Comparison of ENCODE assay signal across 31 cellular contexts in the genomic region with DNA sequence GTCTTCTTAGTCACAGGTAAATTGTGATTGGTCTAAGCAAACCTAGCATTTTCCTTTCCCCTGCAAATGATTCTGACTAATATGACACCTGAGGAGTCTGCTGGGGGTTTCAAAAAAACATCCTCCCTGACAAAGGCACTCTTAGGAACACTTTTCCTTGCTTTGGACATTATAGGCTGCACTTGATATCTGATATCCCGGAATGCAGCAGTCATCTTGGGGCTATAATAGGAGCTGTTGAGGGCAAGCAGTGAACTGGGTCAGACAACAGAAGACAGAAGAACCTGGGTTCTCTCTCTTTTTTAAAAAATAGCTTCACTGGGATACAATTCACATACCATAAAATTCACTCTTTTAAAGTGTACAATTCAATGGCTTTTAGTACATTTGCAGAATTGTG.
"Had no signal": no experiment of that assay in that cellular context is flagged by ENCODE, and none has a peak within 500 bp of the region (broad histone marks: within the 10 kb centered on the region; RNA-seq: fewer than 3 reads in every experiment).

No MANE protein-coding gene starts in this region.

- H3K27me3 Mint-ChIP-seq: activated CD4-positive, alpha-beta memory T cell treated with anti-CD3 and anti-CD28 coated beads for 36 hours; activated CD4-positive, alpha-beta T cell treated with anti-CD3 and anti-CD28 coated beads for 36 hours; activated CD4-positive, alpha-beta T cell treated with anti-CD3 and anti-CD28 coated beads, Interleukin-2, amount 10 ng/mL, durations not matched to agents 24 days and 14 days; activated CD8-positive, alpha-beta memory T cell treated with anti-CD3 and anti-CD28 coated beads, Interleukin-2, amount 10 ng/mL, durations not matched to agents 7 days and 5 days; activated naive CD4-positive, alpha-beta T cell treated with anti-CD3 and anti-CD28 coated beads, Interleukin-2, amount 50 U/mL, for 24 hours; activated naive CD8-positive, alpha-beta T cell treated with anti-CD3 and anti-CD28 coated beads for 36 hours; activated naive CD8-positive, alpha-beta T cell treated with anti-CD3 and anti-CD28 coated beads, Interleukin-2, amount 50 U/mL, for 24 hours; effector memory CD8-positive, alpha-beta T cell had no signal

- H3K27ac ChIP-seq: adrenal gland, body of pancreas, esophagus muscularis mucosa, foreskin keratinocyte, gastroesophageal sphincter had no signal

- H3K4me1 Mint-ChIP-seq: activated CD4-positive, alpha-beta T cell treated with anti-CD3 and anti-CD28 coated beads for 36 hours; activated CD4-positive, alpha-beta T cell treated with anti-CD3 and anti-CD28 coated beads, Interleukin-2, amount 10 ng/mL, durations not matched to agents 24 days and 14 days; activated CD8-positive, alpha-beta memory T cell treated with anti-CD3 and anti-CD28 coated beads, Interleukin-2, amount 10 ng/mL, durations not matched to agents 7 days and 5 days; activated naive CD4-positive, alpha-beta T cell treated with anti-CD3 and anti-CD28 coated beads, Interleukin-2, amount 50 U/mL, for 24 hours; activated naive CD8-positive, alpha-beta T cell treated with anti-CD3 and anti-CD28 coated beads for 36 hours; activated naive CD8-positive, alpha-beta T cell treated with anti-CD3 and anti-CD28 coated beads, Interleukin-2, amount 50 U/mL, for 24 hours had no signal

- H3K9me3 ChIP-seq: adrenal gland, body of pancreas, esophagus muscularis mucosa had no signal

- ATAC-seq: activated CD4-positive, alpha-beta T cell treated with anti-CD3 and anti-CD28 coated beads for 36 hours; activated CD8-positive, alpha-beta memory T cell treated with anti-CD3 and anti-CD28 coated beads, Interleukin-2, amount 10 ng/mL, durations not matched to agents 7 days and 5 days; activated CD8-positive, alpha-beta T cell treated with anti-CD3 and anti-CD28 coated beads, Interleukin-2, amount 10 ng/mL, durations not matched to agents 7 days and 5 days; activated naive CD8-positive, alpha-beta T cell treated with anti-CD3 and anti-CD28 coated beads, Interleukin-2, amount 50 U/mL, for 24 hours; body of pancreas; effector memory CD8-positive, alpha-beta T cell; foreskin keratinocyte; gastroesophageal sphincter had no signal

- H3K4me3 Mint-ChIP-seq: activated CD4-positive, alpha-beta memory T cell treated with anti-CD3 and anti-CD28 coated beads for 36 hours; activated CD4-positive, alpha-beta T cell treated with anti-CD3 and anti-CD28 coated beads for 36 hours; activated CD4-positive, alpha-beta T cell treated with anti-CD3 and anti-CD28 coated beads, Interleukin-2, amount 10 ng/mL, durations not matched to agents 24 days and 14 days; activated CD8-positive, alpha-beta memory T cell treated with anti-CD3 and anti-CD28 coated beads, Interleukin-2, amount 10 ng/mL, durations not matched to agents 7 days and 5 days; activated CD8-positive, alpha-beta T cell treated with anti-CD3 and anti-CD28 coated beads, Interleukin-2, amount 10 ng/mL, durations not matched to agents 7 days and 5 days; activated naive CD4-positive, alpha-beta T cell treated with anti-CD3 and anti-CD28 coated beads for 36 hours; activated naive CD4-positive, alpha-beta T cell treated with anti-CD3 and anti-CD28 coated beads, Interleukin-2, amount 50 U/mL, for 24 hours; activated naive CD8-positive, alpha-beta T cell treated with anti-CD3 and anti-CD28 coated beads for 36 hours; activated naive CD8-positive, alpha-beta T cell treated with anti-CD3 and anti-CD28 coated beads, Interleukin-2, amount 50 U/mL, for 24 hours; activated T-helper 1 cell treated with anti-CD3 and anti-CD28 coated beads, Interleukin-12 subunit alpha, Interleukin-12 subunit beta, Interleukin-2, Interleukin-4 antibody, amounts not matched to agents 30 ng/mL and 10 ng/mL and 1 ng/mL, durations not matched to agents 14 hours and 24 hours and 36 hours; effector memory CD8-positive, alpha-beta T cell had no signal

- H3K9me3 Mint-ChIP-seq: activated CD4-positive, alpha-beta T cell treated with anti-CD3 and anti-CD28 coated beads, Interleukin-2, amount 10 ng/mL, durations not matched to agents 24 days and 14 days; activated naive CD4-positive, alpha-beta T cell treated with anti-CD3 and anti-CD28 coated beads, Interleukin-2, amount 50 U/mL, for 24 hours; activated T-helper 1 cell treated with anti-CD3 and anti-CD28 coated beads, Interleukin-12 subunit alpha, Interleukin-12 subunit beta, Interleukin-2, Interleukin-4 antibody, amounts not matched to agents 30 ng/mL and 10 ng/mL and 1 ng/mL, durations not matched to agents 14 hours and 24 hours and 36 hours; activated T-helper 2 cell treated with anti-CD3 and anti-CD28 coated beads, Interferon-gamma antibody, Interleukin-2, Interleukin-4, amounts not matched to agents 10 μg/mL and 5 μg/mL and 100 μg/mL, durations not matched to agents 14 hours and 24 hours and 36 hours had no signal

- H3K27me3 ChIP-seq: adrenal gland, body of pancreas, esophagus muscularis mucosa, foreskin keratinocyte, gastroesophageal sphincter had no signal

- H3K4me3 ChIP-seq: adrenal gland, body of pancreas, esophagus muscularis mucosa, gastroesophageal sphincter had no signal

- H3K36me3 Mint-ChIP-seq: activated CD4-positive, alpha-beta memory T cell treated with anti-CD3 and anti-CD28 coated beads for 36 hours; activated CD8-positive, alpha-beta memory T cell treated with anti-CD3 and anti-CD28 coated beads, Interleukin-2, amount 10 ng/mL, durations not matched to agents 7 days and 5 days had no signal

- H3K36me3 ChIP-seq: adrenal gland, esophagus muscularis mucosa, gastroesophageal sphincter had no signal

- H3K4me1 ChIP-seq: adrenal gland, body of pancreas, esophagus muscularis mucosa, foreskin keratinocyte, gastroesophageal sphincter had no signal

- DNase-seq: activated CD4-positive, alpha-beta memory T cell treated with anti-CD3 and anti-CD28 coated beads for 36 hours; activated CD4-positive, alpha-beta T cell treated with anti-CD3 and anti-CD28 coated beads for 36 hours; activated CD4-positive, alpha-beta T cell treated with anti-CD3 and anti-CD28 coated beads, Interleukin-2, amount 10 ng/mL, durations not matched to agents 24 days and 14 days; activated CD4-positive, CD25-positive, alpha-beta regulatory T cell; activated CD4-positive, CD25-positive, alpha-beta regulatory T cell treated with anti-CD3 and anti-CD28 coated beads, Interleukin-2, amount 50 U/mL, for 72 hours; activated CD8-positive, alpha-beta memory T cell treated with anti-CD3 and anti-CD28 coated beads, Interleukin-2, amount 10 ng/mL, durations not matched to agents 7 days and 5 days; activated CD8-positive, alpha-beta memory T cell treated with anti-CD3 and anti-CD28 coated beads, Interleukin-2, amount 50 U/mL, for 4 hours; activated CD8-positive, alpha-beta T cell treated with anti-CD3 and anti-CD28 coated beads, Interleukin-2, amount 10 ng/mL, durations not matched to agents 7 days and 5 days; activated effector memory CD4-positive, alpha-beta T cell treated with anti-CD3 and anti-CD28 coated beads, Interleukin-2, amount 50 U/mL, for 16 hours; activated naive CD4-positive, alpha-beta T cell treated with anti-CD3 and anti-CD28 coated beads for 36 hours; activated naive CD8-positive, alpha-beta T cell treated with anti-CD3 and anti-CD28 coated beads for 36 hours; activated naive CD8-positive, alpha-beta T cell treated with anti-CD3 and anti-CD28 coated beads, Interleukin-2, amount 50 U/mL, for 24 hours; activated T-cell treated with anti-CD3 and anti-CD28 coated beads, Interleukin-2, amount 50 U/mL, for 1 hour; activated T-cell treated with anti-CD3 and anti-CD28 coated beads, Interleukin-2, amount 50 U/mL, for 48 hours; adrenal gland; amygdala; aorta; body of pancreas; caudate nucleus; cortex of kidney; dermis blood vessel endothelial cell; effector CD4-positive, alpha-beta T cell; effector memory CD8-positive, alpha-beta T cell; erythroblast; foreskin keratinocyte; T-helper 2 cell had no signal

- H3K27ac Mint-ChIP-seq: activated CD4-positive, alpha-beta memory T cell treated with anti-CD3 and anti-CD28 coated beads for 36 hours; activated CD4-positive, alpha-beta T cell treated with anti-CD3 and anti-CD28 coated beads for 36 hours; activated CD4-positive, alpha-beta T cell treated with anti-CD3 and anti-CD28 coated beads, Interleukin-2, amount 10 ng/mL, durations not matched to agents 24 days and 14 days; activated CD8-positive, alpha-beta memory T cell treated with anti-CD3 and anti-CD28 coated beads, Interleukin-2, amount 10 ng/mL, durations not matched to agents 7 days and 5 days; activated CD8-positive, alpha-beta T cell treated with anti-CD3 and anti-CD28 coated beads, Interleukin-2, amount 10 ng/mL, durations not matched to agents 7 days and 5 days; activated naive CD4-positive, alpha-beta T cell treated with anti-CD3 and anti-CD28 coated beads for 36 hours; activated naive CD4-positive, alpha-beta T cell treated with anti-CD3 and anti-CD28 coated beads, Interleukin-2, amount 50 U/mL, for 24 hours; activated naive CD8-positive, alpha-beta T cell treated with anti-CD3 and anti-CD28 coated beads for 36 hours; activated naive CD8-positive, alpha-beta T cell treated with anti-CD3 and anti-CD28 coated beads, Interleukin-2, amount 50 U/mL, for 24 hours; activated T-helper 1 cell treated with anti-CD3 and anti-CD28 coated beads, Interleukin-12 subunit alpha, Interleukin-12 subunit beta, Interleukin-2, Interleukin-4 antibody, amounts not matched to agents 30 ng/mL and 10 ng/mL and 1 ng/mL, durations not matched to agents 14 hours and 24 hours and 36 hours; activated T-helper 2 cell treated with anti-CD3 and anti-CD28 coated beads, Interferon-gamma antibody, Interleukin-2, Interleukin-4, amounts not matched to agents 10 μg/mL and 5 μg/mL and 100 μg/mL, durations not matched to agents 14 hours and 24 hours and 36 hours; effector memory CD8-positive, alpha-beta T cell had no signal
